In the genomic region with DNA sequence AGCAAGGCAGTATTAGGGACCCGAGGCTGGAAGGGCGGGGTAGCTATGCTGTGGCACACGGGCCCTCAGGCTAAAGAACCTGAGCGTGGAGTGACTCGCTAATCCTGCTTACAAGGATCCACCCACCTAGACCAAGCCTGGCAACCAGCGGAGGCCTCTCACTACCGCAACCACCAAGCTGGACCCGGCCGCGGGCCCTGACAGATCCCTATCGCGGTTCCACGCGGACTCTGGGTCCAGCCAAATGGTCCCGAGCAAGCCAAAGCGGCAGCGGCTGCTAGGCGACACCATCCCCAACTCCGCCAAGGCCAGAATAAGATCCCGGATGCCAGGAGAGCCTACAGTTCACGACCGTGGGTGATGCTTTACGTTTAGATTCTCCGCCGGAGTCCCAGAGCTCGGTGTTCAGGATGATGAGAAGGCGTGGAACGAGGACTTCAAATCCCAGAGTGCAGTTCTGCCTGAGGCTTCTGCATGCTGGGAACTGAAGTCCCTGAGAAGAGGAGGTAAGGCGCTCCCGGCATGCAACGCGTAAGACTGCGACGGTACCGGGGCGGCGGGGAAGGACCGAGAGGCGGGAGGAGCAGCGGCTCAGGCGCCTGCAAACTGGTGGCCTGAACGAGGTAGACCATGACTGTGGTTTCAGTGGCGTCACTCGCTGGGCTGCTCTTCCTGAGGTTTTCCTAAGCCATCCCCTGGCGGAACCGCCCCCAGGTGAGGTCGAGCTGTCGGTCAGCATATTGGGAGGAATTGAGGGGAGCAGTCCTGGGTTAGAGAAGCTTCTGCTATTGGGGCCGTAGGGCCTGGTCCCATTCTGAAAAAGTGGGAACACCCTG, we compare ENCODE assay signal across 8 cellular contexts. TPM values are rescaled to one million over a fixed set of nuclear protein-coding genes. Genes with fewer than 3 reads are reported as not detected.
DNase-seq lines count a peak whose midpoint lies in the region; ATAC-seq and TF ChIP-seq lines count a peak whose summit lies in the region.

Gene CEP290 (minus strand): TSS at position 315 of the 836 bp plus-strand sequence. CDS start 781 bp downstream, outside the sequence.
Gene TMTC3 (plus strand): TSS at position 534 of the 836 bp plus-strand sequence. CDS start 6,009 bp downstream, outside the sequence.

- H3K4me3 ChIP-seq in dorsolateral prefrontal cortex (peak within 1 kb of the TSS; percentile 72 to 99 (median 90)), liver (ENCODE audit: low read depth in 1 of 3, low read length in 3 of 3) (peak within 1 kb of the TSS; percentile 64 to 94 (median 83))

- no peak for TF ChIP-seq CTCF in CD4-positive, alpha-beta T cell (IDR thresholded peaks at IDR 0.05)
- TF ChIP-seq CTCF in dorsolateral prefrontal cortex (IDR thresholded peaks at IDR 0.05 in 54 of 56, conservative IDR thresholded peaks at IDR 0.05 in 2 of 56; ENCODE audit: low read depth in 1 of 56, partially characterized antibody in 56 of 56) (peak in 41 of 56 donors; percentile 3 to 61 (median 30)), liver (IDR thresholded peaks at IDR 0.05; ENCODE audit: low read depth, low read length, missing input control) (no peak)

- CTCF ChIA-PET in CD4-positive, alpha-beta T cell (lab: Charles Lee), result no interaction called here
- CTCF ChIA-PET in activated CD4-positive, alpha-beta memory T cell treated with anti-CD3 and anti-CD28 coated beads for 36 hours (lab: Charles Lee), result interaction anchor here (0.7 kb wide), 1 partner anchor 12 kb away, joined by 4 read pairs; no protein-coding TSS in a partner anchor

- POLR2A ChIA-PET in CD4-positive, alpha-beta T cell (lab: Charles Lee), result interaction anchor here (0.9 to 1.7 kb wide), 9 partner anchors 9 to 1567 kb away, joined by 3 to 16 read pairs (median 3); a partner anchor contains a TSS
- POLR2A ChIA-PET in activated CD4-positive, alpha-beta memory T cell treated with anti-CD3 and anti-CD28 coated beads for 36 hours (lab: Charles Lee), result interaction anchor here (1.0 kb wide), 1 partner anchor 1353 kb away, joined by 3 read pairs; no protein-coding TSS in a partner anchor

- no peaks in the 10 kb centered on the region for H3K36me3 ChIP-seq in liver (ENCODE audit: control insufficient read depth in 4 of 4, insufficient read depth in 3 of 4, low read depth in 1 of 4, low read length in 3 of 4)

- H3K4me1 Mint-ChIP-seq in CD4-positive, alpha-beta T cell (ENCODE audit: low read depth), result peaks cover 69% of the 10 kb centered on the region
- H3K4me1 Mint-ChIP-seq in activated CD4-positive, alpha-beta memory T cell treated with anti-CD3 and anti-CD28 coated beads for 36 hours (ENCODE audit: low read depth), result peaks cover 37% of the 10 kb centered on the region

- DNase-seq in CD4-positive, alpha-beta T cell, result peak; percentile 82 to 94 (median 87)
- peak; percentile 99 for DNase-seq in NCI-H82 (lab: John Stamatoyannopoulos, UW)
- peak; percentile 95 for DNase-seq in activated CD4-positive, alpha-beta memory T cell treated with anti-CD3 and anti-CD28 coated beads for 36 hours
- DNase-seq in dorsolateral prefrontal cortex, result peak; percentile 95 to 100 (median 98)
- DNase-seq in stimulated activated CD4-positive, alpha-beta T cell treated with anti-CD3 and anti-CD28 coated beads, Interleukin-4, amount 100 ng/mL, for 1 hour, result peak; percentile 89

- H3K4me1 ChIP-seq in liver (ENCODE audit: control insufficient read depth in 4 of 4, insufficient read depth in 4 of 4, low read length in 3 of 4), result peaks cover 4 to 17% (median 11%) of the 10 kb centered on the region in 4 donors

- H3K9me3 Mint-ChIP-seq in CD4-positive, alpha-beta T cell, result no peaks in the 10 kb centered on the region
- H3K9me3 Mint-ChIP-seq in activated CD4-positive, alpha-beta memory T cell treated with anti-CD3 and anti-CD28 coated beads for 36 hours, result no peaks in the 10 kb centered on the region

- peaks cover 40% of the 10 kb centered on the region for H3K36me3 Mint-ChIP-seq in CD4-positive, alpha-beta T cell (ENCODE audit: low read depth)
- H3K36me3 Mint-ChIP-seq in activated CD4-positive, alpha-beta memory T cell treated with anti-CD3 and anti-CD28 coated beads for 36 hours, result peaks cover 18% of the 10 kb centered on the region

- under 1% methylated on average over 49 of the region's 49 CpGs for WGBS in liver

- peak; percentile 93 for ATAC-seq in CD4-positive, alpha-beta T cell (ENCODE audit: poor library complexity)
- ATAC-seq in GM19452 (IDR thresholded peaks at IDR 0.05; ENCODE audit: unreplicated experiment) (peak; percentile 95), HG03575 (IDR thresholded peaks at IDR 0.05; ENCODE audit: extremely low read depth, insufficient number of reproducible peaks, low FRiP score, unreplicated experiment) (peak; percentile 93)

- H3K27ac Mint-ChIP-seq in CD4-positive, alpha-beta T cell, result peak within 1 kb of the TSS; percentile 92
- H3K27ac Mint-ChIP-seq in activated CD4-positive, alpha-beta memory T cell treated with anti-CD3 and anti-CD28 coated beads for 36 hours, result peak within 1 kb of the TSS; percentile 86

- H3K4me3 Mint-ChIP-seq in CD4-positive, alpha-beta T cell, result peak within 1 kb of the TSS; percentile 98
- peak within 1 kb of the TSS; percentile 96 for H3K4me3 Mint-ChIP-seq in activated CD4-positive, alpha-beta memory T cell treated with anti-CD3 and anti-CD28 coated beads for 36 hours

- intact Hi-C loops in CD4-positive, alpha-beta T cell (cut with DNase I, micrococcal nuclease), result loop anchor here (1.0 to 10.0 kb wide), 4 partner anchors 107 to 1383 kb away; partner anchors contain the start of genes GALNT4 (in 2 of the 2), POC1B (in 2 of the 2) and DUSP6 (in 1 of the 2)
- intact Hi-C loops in activated CD4-positive, alpha-beta memory T cell treated with anti-CD3 and anti-CD28 coated beads for 36 hours (cut with micrococcal nuclease), result loop anchor here (1.0 to 10.0 kb wide), 10 partner anchors 31 to 1384 kb away; partner anchors contain the start of gene POC1B
- intact Hi-C loops in dorsolateral prefrontal cortex (cut with DNase I), result loop anchor here (5.0 to 10.0 kb wide), 3 partner anchors 105 to 1383 kb away; partner anchors contain the start of genes GALNT4 (in 1 of the 2), KITLG (in 1 of the 2) and POC1B (in 1 of the 2)

- H3K27ac ChIP-seq in CD4-positive, alpha-beta T cell (ENCODE audit: low read depth, low read length), result peak within 1 kb of the TSS; percentile 82
- H3K27ac ChIP-seq in dorsolateral prefrontal cortex (peak within 1 kb of the TSS in 58 of 59 donors; percentile 47 to 93 (median 82)), liver (ENCODE audit: low read depth in 1 of 2, low read length in 2 of 2) (peak within 1 kb of the TSS; percentile 58 to 75)

- H3K9ac ChIP-seq in liver (ENCODE audit: low read depth in 1 of 2, low read length in 2 of 2), result peak within 1 kb of the TSS; percentile 66 to 78

- no peaks in the 10 kb centered on the region for H3K27me3 ChIP-seq in CD4-positive, alpha-beta T cell (ENCODE audit: control insufficient read depth, insufficient read depth, low read length)
- H3K27me3 ChIP-seq in dorsolateral prefrontal cortex (no peaks in the 10 kb centered on the region), liver (ENCODE audit: control insufficient read depth in 4 of 4, insufficient read depth in 4 of 4, low read length in 3 of 4) (no peaks in the 10 kb centered on the region)

- peak; percentile 35 to 55 for TF ChIP-seq RAD21 in liver (IDR thresholded peaks at IDR 0.05)

- no peaks in the 10 kb centered on the region for H3K9me3 ChIP-seq in CD4-positive, alpha-beta T cell (ENCODE audit: control insufficient read depth, low read length)
- no peaks in the 10 kb centered on the region for H3K9me3 ChIP-seq in liver (ENCODE audit: control insufficient read depth in 4 of 4, low read length in 3 of 4)

- no peaks in the 10 kb centered on the region for H3K27me3 Mint-ChIP-seq in CD4-positive, alpha-beta T cell
- H3K27me3 Mint-ChIP-seq in activated CD4-positive, alpha-beta memory T cell treated with anti-CD3 and anti-CD28 coated beads for 36 hours, result no peaks in the 10 kb centered on the region

TF ChIP-seq in liver, 16 proteins besides CTCF, POLR2A, EP300 and RAD21 (continues in another document):
- peak; percentile 21 for TF ChIP-seq TAF1 (conservative IDR thresholded peaks at IDR 0.05)
- TF ChIP-seq FOXA2 (IDR thresholded peaks at IDR 0.05), result peak; percentile 13
- peak; percentile 88 for TF ChIP-seq SP1 (IDR thresholded peaks at IDR 0.05)
- peak; percentile 84 to 86 for TF ChIP-seq JUND (IDR thresholded peaks at IDR 0.05)
- TF ChIP-seq REST (IDR thresholded peaks at IDR 0.05), result peak; percentile 60
- peak in 1 of 2 donors; percentile 81 for TF ChIP-seq GABPA (IDR thresholded peaks at IDR 0.05 in 1 of 2, conservative IDR thresholded peaks at IDR 0.05 in 1 of 2)

RNA-seq across cellular contexts. Expression of gene CEP290, which starts in this region (rescaled TPM):
- total RNA-seq in CD4-positive, alpha-beta T cell, result 10 to 100 TPM; 12.6 to 13.7 TPM
- 10 to 100 TPM; 12.8 to 13.7 TPM for total RNA-seq in activated CD4-positive, alpha-beta memory T cell treated with anti-CD3 and anti-CD28 coated beads for 36 hours
- total RNA-seq in dorsolateral prefrontal cortex (10 to 100 TPM; 23.5 to 46.5 (median 32.0) TPM), liver (1 to 10 TPM; 3.5 to 4.4 TPM)
- polyA plus RNA-seq in liver, result 1 to 10 TPM; 1.0 to 4.7 TPM

RNA-seq across cellular contexts. Expression of gene TMTC3, which starts in this region (rescaled TPM):
- total RNA-seq in CD4-positive, alpha-beta T cell, result 1 to 10 TPM; 5.1 to 6.1 TPM
- total RNA-seq in activated CD4-positive, alpha-beta memory T cell treated with anti-CD3 and anti-CD28 coated beads for 36 hours, result 1 to 10 TPM; 5.3 to 6.8 TPM
- total RNA-seq in dorsolateral prefrontal cortex (10 to 100 TPM; 17.1 to 33.1 (median 23.9) TPM), liver (10 to 100 TPM in 1 of 2 donors, 1 to 10 TPM in 1; 8.1 to 28.2 TPM)
- 1 to 10 TPM; 3.0 to 4.6 TPM for polyA plus RNA-seq in liver

Comparison
In these comparisons a context has a peak if more than half of its experiments do, and no peak if none do; other contexts are left out.
1. Peak in every context shown above with its lines: DNase-seq, ATAC-seq, H3K4me3 ChIP-seq and H3K27ac ChIP-seq.
2. CTCF ChIP-seq: peak in dorsolateral prefrontal cortex (41 of 56); none in CD4-positive, alpha-beta T cell (single experiment) and liver (single experiment).